In genomic region chr7:28747854-28748253, GRCh38 we compare ENCODE assay signal across 20 cellular contexts.
DNase-seq lines count a peak whose midpoint lies in the region; ATAC-seq and TF ChIP-seq lines count a peak whose summit lies in the region.
"Had no signal": no experiment of that assay in that cellular context is flagged by ENCODE, and none has a peak within 500 bp of the region (broad histone marks: within the 10 kb centered on the region; RNA-seq: fewer than 3 reads in every experiment).

No MANE protein-coding gene starts in this region.

- no peaks in the 10 kb centered on the region for H3K36me3 Mint-ChIP-seq in dendritic cell treated with granulocyte-macrophage colony-stimulating factor and Interleukin-4, amounts not matched to agents 40 ng/mL and 50 ng/mL, for 4 days (ENCODE audit: low read depth)
- H3K36me3 Mint-ChIP-seq in natural killer cell, result no peaks in the 10 kb centered on the region
- H3K36me3 Mint-ChIP-seq: CD8-positive, alpha-beta memory T cell had no signal

- peak overlapping the region; percentile 36 for H3K27ac ChIP-seq in mesodermal cell (ENCODE audit: low read depth, low read length, severe bottlenecking)
- H3K27ac ChIP-seq in temporal lobe (ENCODE audit: low read depth, low read length), result peak overlapping the region; percentile 80
- H3K27ac ChIP-seq: BLaER1 treated with 17β-estradiol and CSF1 and Interleukin-3, amounts not matched to agents 10 nM and 100 nM had no signal

- H3K4me3 Mint-ChIP-seq in dendritic cell treated with granulocyte-macrophage colony-stimulating factor and Interleukin-4, amounts not matched to agents 40 ng/mL and 50 ng/mL, for 4 days, result no peak overlapping the region
- H3K4me3 Mint-ChIP-seq in natural killer cell, result no peak overlapping the region
- H3K4me3 Mint-ChIP-seq: CD8-positive, alpha-beta memory T cell had no signal

- H3K4me3 ChIP-seq in mesodermal cell (ENCODE audit: extremely low read depth, insufficient read depth, low read length, poor library complexity, severe bottlenecking), result no peak overlapping the region
- H3K4me3 ChIP-seq: BLaER1 treated with 17β-estradiol and CSF1 and Interleukin-3, amounts not matched to agents 10 nM and 100 nM; HAP-1; MG63 had no signal

- intact Hi-C loops in dendritic cell treated with granulocyte-macrophage colony-stimulating factor and Interleukin-4, amounts not matched to agents 40 ng/mL and 50 ng/mL, for 4 days (cut with micrococcal nuclease), result no loop called here
- intact Hi-C loops in natural killer cell (cut with micrococcal nuclease), result no loop called here

- H3K4me1 Mint-ChIP-seq in dendritic cell treated with granulocyte-macrophage colony-stimulating factor and Interleukin-4, amounts not matched to agents 40 ng/mL and 50 ng/mL, for 4 days (ENCODE audit: low read depth), result peaks cover 34% of the 10 kb centered on the region
- no peaks in the 10 kb centered on the region for H3K4me1 Mint-ChIP-seq in natural killer cell
- H3K4me1 Mint-ChIP-seq: CD8-positive, alpha-beta memory T cell had no signal

- 92% methylated on average over 2 of the region's 3 CpGs for WGBS in mesodermal cell (ENCODE audit: insufficient coverage in 2 of 2), 2 experiments

- ATAC-seq in natural killer cell, result no peak
- no peak for ATAC-seq in GM21717 (IDR thresholded peaks at IDR 0.05; ENCODE audit: unreplicated experiment)
- ATAC-seq in GM21529 (IDR thresholded peaks at IDR 0.05; ENCODE audit: unreplicated experiment), result no peak

- no peaks in the 10 kb centered on the region for H3K9me3 Mint-ChIP-seq in dendritic cell treated with granulocyte-macrophage colony-stimulating factor and Interleukin-4, amounts not matched to agents 40 ng/mL and 50 ng/mL, for 4 days
- no peaks in the 10 kb centered on the region for H3K9me3 Mint-ChIP-seq in natural killer cell
- H3K9me3 Mint-ChIP-seq: CD8-positive, alpha-beta memory T cell had no signal

- DNase-seq in SK-N-DZ (ENCODE audit: low spot score) (peak; percentile 15), natural killer cell (no peak), DMS79 treated with DMSO at 0.1 percent for 48 hours (lab: John Stamatoyannopoulos, UW) (no peak)
- DNase-seq: CD8-positive, alpha-beta memory T cell; IMR-90; MG63; NCI-H1092; NCI-H146; NCI-H2029 treated with DMSO at 0.1 percent for 48 hours; NCI-H2171 treated with DMSO at 0.1 percent for 48 hours; NCI-H446; NK-92 treated with Interleukin-12 subunit alpha and Interleukin-12 subunit beta, amount 100 ng/mL, for 24 hours; SHP77 treated with DMSO at 0.1 percent for 48 hours had no signal

- H3K9me3 ChIP-seq in mesodermal cell (ENCODE audit: control insufficient read depth, low read length), result no peaks in the 10 kb centered on the region
- H3K9me3 ChIP-seq: BLaER1 treated with 17β-estradiol and CSF1 and Interleukin-3, amounts not matched to agents 10 nM and 100 nM; HAP-1; MG63 had no signal

- H3K27me3 Mint-ChIP-seq in dendritic cell treated with granulocyte-macrophage colony-stimulating factor and Interleukin-4, amounts not matched to agents 40 ng/mL and 50 ng/mL, for 4 days, result peaks cover 3% of the 10 kb centered on the region
- peaks cover 0 to 3% of the 10 kb centered on the region in 2 donors for H3K27me3 Mint-ChIP-seq in natural killer cell (ENCODE audit: low read depth in 2 of 2)

- H3K4me1 ChIP-seq in mesodermal cell (ENCODE audit: control insufficient read depth, insufficient read depth, low read length, poor library complexity, severe bottlenecking), result peaks cover 32% of the 10 kb centered on the region
- H3K4me1 ChIP-seq: HAP-1 had no signal

- H3K36me3 ChIP-seq in mesodermal cell (ENCODE audit: control insufficient read depth, insufficient read depth, low read length), result no peaks in the 10 kb centered on the region
- H3K36me3 ChIP-seq: BLaER1 treated with 17β-estradiol and CSF1 and Interleukin-3, amounts not matched to agents 10 nM and 100 nM; HAP-1 had no signal

- no peak for TF ChIP-seq CTCF in natural killer cell (IDR thresholded peaks at IDR 0.05)

- peak overlapping the region; percentile 50 for H3K27ac Mint-ChIP-seq in dendritic cell treated with granulocyte-macrophage colony-stimulating factor and Interleukin-4, amounts not matched to agents 40 ng/mL and 50 ng/mL, for 4 days
- H3K27ac Mint-ChIP-seq in natural killer cell, result no peak overlapping the region
- H3K27ac Mint-ChIP-seq: CD8-positive, alpha-beta memory T cell had no signal
